Comparison of ENCODE assay signal across 20 cellular contexts in the genomic region with DNA sequence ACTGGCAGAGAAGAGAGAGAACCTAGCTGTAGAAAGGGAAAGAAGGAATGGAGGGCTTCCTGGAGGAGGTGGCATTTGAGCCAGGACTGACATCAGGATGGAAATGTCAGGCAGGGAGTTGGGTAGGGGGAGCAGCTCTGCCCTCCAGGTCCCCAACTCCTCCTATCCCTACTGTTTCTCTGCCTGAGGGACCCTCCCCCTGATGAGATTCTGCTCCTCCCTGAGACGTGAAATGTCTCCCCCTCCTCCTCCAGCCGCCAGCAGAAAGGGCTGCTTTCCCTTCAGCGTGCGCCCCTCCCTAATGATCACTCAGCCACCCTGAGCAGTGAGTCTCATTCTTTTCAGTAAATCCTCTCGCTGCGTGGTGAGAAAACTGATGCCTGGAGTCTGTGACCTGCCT. TPM values are rescaled to one million over a fixed set of nuclear protein-coding genes. Genes with fewer than 3 reads are reported as not detected.
DNase-seq lines count a peak whose midpoint lies in the region; ATAC-seq, FAIRE-seq and TF ChIP-seq lines count a peak whose summit lies in the region.
"Had no signal": no experiment of that assay in that cellular context is flagged by ENCODE, and none has a peak within 500 bp of the region (broad histone marks: within the 10 kb centered on the region; RNA-seq: fewer than 3 reads in every experiment).

No MANE protein-coding gene starts in this region.

- DNase-seq in GM23248 (peak; percentile 10), glutamatergic neuron (no peak), nephron progenitor cell (no peak), NCI-H2196 treated with DMSO at 0.1 percent for 48 hours (lab: John Stamatoyannopoulos, UW; ENCODE audit: unreplicated experiment) (no peak), GM19239 (ENCODE audit: insufficient read length, low spot score) (no peak)
- DNase-seq: activated CD8-positive, alpha-beta memory T cell treated with anti-CD3 and anti-CD28 coated beads, Interleukin-2, amount 10 ng/mL, durations not matched to agents 7 days and 5 days; DMS 273 treated with DMSO at 0.1 percent for 48 hours; effector memory CD8-positive, alpha-beta T cell; left ventricle myocardium superior; MM.1S; NCI-H1694 treated with DMSO at 0.1 percent for 48 hours; Right ventricle myocardium superior; T-helper 2 cell had no signal

- H3K27ac ChIP-seq in GM23248, result no peak overlapping the region

- no peak overlapping the region for H3K9ac ChIP-seq in GM23248

- H3K79me2 ChIP-seq in GM23248 (ENCODE audit: insufficient read depth), result no peaks in the 10 kb centered on the region

- H3K4me3 Mint-ChIP-seq in IgD-negative memory B cell (peak overlapping the region; percentile 24 to 92 (median 58)), glutamatergic neuron (ENCODE audit: unreplicated experiment) (peak overlapping the region; percentile 82), nephron progenitor cell (peak overlapping the region; percentile 75)
- H3K4me3 Mint-ChIP-seq: activated CD8-positive, alpha-beta memory T cell treated with anti-CD3 and anti-CD28 coated beads, Interleukin-2, amount 10 ng/mL, durations not matched to agents 7 days and 5 days; central memory CD8-positive, alpha-beta T cell had no signal

- no peaks in the 10 kb centered on the region for H3F3A ChIP-seq in GM23248 (ENCODE audit: insufficient read depth)

- H3K4me1 Mint-ChIP-seq in IgD-negative memory B cell (peaks cover 53 to 57% (median 57%) of the 10 kb centered on the region in 3 donors), glutamatergic neuron (ENCODE audit: low read depth, unreplicated experiment) (peaks cover 15% of the 10 kb centered on the region), nephron progenitor cell (peaks cover 22% of the 10 kb centered on the region)
- H3K4me1 Mint-ChIP-seq: central memory CD8-positive, alpha-beta T cell had no signal

- H3K4me3 ChIP-seq in GM23248, result no peak overlapping the region
- H3K4me3 ChIP-seq: skin epidermis had no signal

- in situ Hi-C loops in GM23248 (cut with MboI), result no loop called here

- no peaks in the 10 kb centered on the region for H3K9me3 Mint-ChIP-seq in IgD-negative memory B cell
- peaks cover 5% of the 10 kb centered on the region for H3K9me3 Mint-ChIP-seq in glutamatergic neuron (ENCODE audit: unreplicated experiment)
- H3K9me3 Mint-ChIP-seq in nephron progenitor cell, result no peaks in the 10 kb centered on the region
- H3K9me3 Mint-ChIP-seq: central memory CD8-positive, alpha-beta T cell; effector memory CD8-positive, alpha-beta T cell had no signal

- no peak overlapping the region for H2AFZ ChIP-seq in GM23248

- H3K27ac Mint-ChIP-seq in IgD-negative memory B cell (peak overlapping the region in 1 of 3 donors; percentile 50), glutamatergic neuron (ENCODE audit: unreplicated experiment) (no peak overlapping the region), nephron progenitor cell (no peak overlapping the region)
- H3K27ac Mint-ChIP-seq: activated CD8-positive, alpha-beta memory T cell treated with anti-CD3 and anti-CD28 coated beads, Interleukin-2, amount 10 ng/mL, durations not matched to agents 7 days and 5 days; effector memory CD8-positive, alpha-beta T cell had no signal

- no peaks in the 10 kb centered on the region for H3K36me3 Mint-ChIP-seq in IgD-negative memory B cell
- no peaks in the 10 kb centered on the region for H3K36me3 Mint-ChIP-seq in glutamatergic neuron (ENCODE audit: unreplicated experiment)
- H3K36me3 Mint-ChIP-seq in nephron progenitor cell (ENCODE audit: low read depth), result no peaks in the 10 kb centered on the region
- H3K36me3 Mint-ChIP-seq: activated CD8-positive, alpha-beta memory T cell treated with anti-CD3 and anti-CD28 coated beads, Interleukin-2, amount 10 ng/mL, durations not matched to agents 7 days and 5 days had no signal

- H3K9me3 ChIP-seq in GM23248 (ENCODE audit: low read depth), result no peaks in the 10 kb centered on the region

- H3K27me3 ChIP-seq in GM23248 (replicated peaks; ENCODE audit: insufficient read depth), result peaks cover 63% of the 10 kb centered on the region

- H3K27me3 Mint-ChIP-seq in IgD-negative memory B cell (peaks cover 10% of the 10 kb centered on the region), glutamatergic neuron (ENCODE audit: unreplicated experiment) (peaks cover 14% of the 10 kb centered on the region), nephron progenitor cell (ENCODE audit: low read depth, poor library complexity) (peaks cover 83% of the 10 kb centered on the region)

- no peaks in the 10 kb centered on the region for H3K4me1 ChIP-seq in GM23248 (ENCODE audit: insufficient read depth)

- no peaks in the 10 kb centered on the region for H3K36me3 ChIP-seq in GM23248 (ENCODE audit: low read depth)

- H3K9me2 ChIP-seq in GM23248 (ENCODE audit: insufficient read depth), result no peaks in the 10 kb centered on the region

- no peak overlapping the region for H3K4me2 ChIP-seq in GM23248 (ENCODE audit: unreplicated experiment)

- H4K20me1 ChIP-seq in GM23248 (ENCODE audit: insufficient read depth), result no peaks in the 10 kb centered on the region

- 5 to 7% methylated on average over 6 of the region's 6 CpGs for WGBS in GM23248 (ENCODE audit: low coverage in 1 of 2, low lambda C conversion rate in 2 of 2, missing lambda C conversion rate in 2 of 2), 2 experiments

- no peak for TF ChIP-seq CTCF in glutamatergic neuron (IDR thresholded peaks at IDR 0.05; ENCODE audit: partially characterized antibody, unreplicated experiment)
- TF ChIP-seq CTCF in nephron progenitor cell (IDR thresholded peaks at IDR 0.05), result no peak

- no peak for ATAC-seq in HG02798 (IDR thresholded peaks at IDR 0.05; ENCODE audit: poor library complexity, unreplicated experiment)
- no peak for ATAC-seq in GM18870 (IDR thresholded peaks at IDR 0.05; ENCODE audit: unreplicated experiment)
- ATAC-seq: activated CD8-positive, alpha-beta memory T cell treated with anti-CD3 and anti-CD28 coated beads, Interleukin-2, amount 10 ng/mL, durations not matched to agents 7 days and 5 days; effector memory CD8-positive, alpha-beta T cell; HCT116; left ventricle myocardium superior had no signal

- FAIRE-seq in GM19239 (lab: Jason Lieb, UNC), result no peak

RNA-seq across cellular contexts. Expression of a gene that starts 40.6 kb away (rescaled TPM):
- 12.5 and 14.9 TPM in 2 replicates for total RNA-seq in GM23248 (2014; rRNA removed; shearing (Covaris generic))
- polyA plus RNA-seq in GM23248 (2016; fragmentation: Nextera tagmentation; extraction: Ambion mirVana), result 17.8 and 18.9 TPM in 2 replicates
- polyA plus RNA-seq in IgD-negative memory B cell, result 2,247 TPM
- 4.7 TPM for total RNA-seq in glutamatergic neuron (ENCODE audit: unreplicated experiment)
- total RNA-seq: NCI-H460 had no signal

RNA-seq across cellular contexts. Expression of a gene that starts 43.0 kb away (rescaled TPM):
- 0.89 and 2.5 TPM in 2 replicates for total RNA-seq in GM23248 (2014; rRNA removed; shearing (Covaris generic))
- 4.2 and 4.9 TPM in 2 replicates for polyA plus RNA-seq in GM23248 (2016; fragmentation: Nextera tagmentation; extraction: Ambion mirVana)
- polyA plus RNA-seq in IgD-negative memory B cell, result 2,568 TPM
- total RNA-seq in glutamatergic neuron (ENCODE audit: unreplicated experiment), result 1.0 TPM
- total RNA-seq: NCI-H460 had no signal
